1 cellular context compared by ENCODE assay signal in genomic region chr2:9140570-9141378, GRCh38.
TF ChIP-seq lines count a peak whose summit lies in the region.

No MANE protein-coding gene starts in this region.

TF ChIP-seq in H1, 55 proteins besides CTCF, POLR2A, EP300 and RAD21 (continued from another document):
- TF ChIP-seq ATF2 (IDR thresholded peaks at IDR 0.05; ENCODE audit: low read length) (no peak), CHD7 (IDR thresholded peaks at IDR 0.05; ENCODE audit: insufficient replicate concordance, low read length) (no peak), POU5F1 (IDR thresholded peaks at IDR 0.05; ENCODE audit: low read depth, low read length) (no peak)
TF ChIP-seq in H1: peak in this region for 0.
